Comparison of ENCODE assay signal across 9 cellular contexts in the genomic region with DNA sequence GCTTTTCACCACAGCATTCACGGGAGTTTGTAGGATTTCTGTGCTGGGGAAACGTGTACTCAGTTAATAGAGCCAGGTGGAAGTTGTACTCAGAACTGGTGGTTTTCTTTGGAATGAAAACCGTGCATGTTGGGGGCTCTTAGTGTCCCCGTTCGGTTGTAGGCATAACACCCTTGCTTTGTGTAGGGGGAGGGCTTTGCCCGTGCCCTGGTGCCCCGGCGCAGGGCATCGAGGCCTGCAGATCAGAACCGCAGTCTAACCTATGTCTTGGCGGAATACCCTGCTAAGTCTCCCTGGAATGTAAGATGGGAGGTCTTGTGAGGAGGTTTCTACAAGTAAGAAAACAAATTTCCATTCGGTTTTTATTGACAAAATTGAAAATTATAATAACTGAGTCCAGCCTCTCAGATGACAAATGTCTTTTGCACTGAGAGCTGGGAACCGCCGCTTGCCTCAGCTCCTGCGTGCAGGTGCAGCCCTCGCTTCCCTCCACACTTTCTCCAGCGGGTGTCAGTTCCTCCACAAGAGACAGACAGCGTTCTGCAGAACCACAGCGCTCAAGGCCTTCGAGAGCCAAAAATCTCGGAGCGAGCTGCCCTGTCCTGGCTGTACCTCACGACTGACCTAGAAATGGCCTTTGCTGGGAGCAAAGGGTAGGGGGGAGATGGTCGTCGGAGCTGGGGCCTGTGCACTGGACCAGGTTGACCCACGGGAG. TPM values are rescaled to one million over a fixed set of nuclear protein-coding genes. Genes with fewer than 3 reads are reported as not detected.
A peak's percentile ranks its signal among the peaks of the same experiment; 100 is the strongest.
DNase-seq lines count a peak whose midpoint lies in the region; ATAC-seq, FAIRE-seq and TF ChIP-seq lines count a peak whose summit lies in the region.
"Not testable (repeated sequence)": the region's sequence is repeated elsewhere in the genome, so short reads cannot be mapped to it uniquely, and the experiment has no call there.
"Had no signal": no experiment of that assay in that cellular context is flagged by ENCODE, and none has a peak within 500 bp of the region (broad histone marks: within the 10 kb centered on the region; RNA-seq: fewer than 3 reads in every experiment).

No MANE protein-coding gene starts in this region.

- H3K9ac ChIP-seq in adipocyte (ENCODE audit: low read length): peak overlapping the region; percentile 69
- not testable (repeated sequence) for H3K9ac ChIP-seq in keratinocyte (ENCODE audit: control insufficient read depth, extremely low read depth, insufficient read depth, low read length)

- not testable (repeated sequence) for H3K27ac ChIP-seq in keratinocyte (ENCODE audit: control insufficient read depth, insufficient read depth, low read length); ovary
- H3K27ac ChIP-seq in tibial nerve: peak overlapping the region in 1 of 4 donors; percentile 83

- not testable (repeated sequence) for TF ChIP-seq EP300 in ovary (IDR thresholded peaks at IDR 0.05); tibial nerve (IDR thresholded peaks at IDR 0.05)

- not testable (repeated sequence) for H4K20me1 ChIP-seq in keratinocyte (ENCODE audit: control insufficient read depth, extremely low read depth, insufficient read depth, low read length)

- not testable (repeated sequence) for FAIRE-seq in keratinocyte (lab: Jason Lieb, UNC)

- not testable (repeated sequence) for H3K36me3 Mint-ChIP-seq in T-helper 2 cell treated with Interferon-gamma antibody and Interleukin-4, amounts not matched to agents 5 μg/mL and 100 μg/mL, for 36 hours (ENCODE audit: low read depth)

- TF ChIP-seq CTCF in GM06990 (IDR thresholded peaks at IDR 0.05; ENCODE audit: insufficient read depth, low read length, poor library complexity, severe bottlenecking); epithelial cell of esophagus (IDR thresholded peaks at IDR 0.05; ENCODE audit: insufficient read depth, low read depth, low read length, missing control alignments); keratinocyte (optimal IDR thresholded peaks at IDR 0.05 in 1 of 3, IDR thresholded peaks at IDR 0.05 in 1 of 3, conservative IDR thresholded peaks at IDR 0.05 in 1 of 3; ENCODE audit: extremely low read depth in 1 of 3, insufficient read depth in 2 of 3, low read length in 3 of 3); ovary (IDR thresholded peaks at IDR 0.05); tibial nerve (IDR thresholded peaks at IDR 0.05): not testable (repeated sequence)

- not testable (repeated sequence) for H3K9me1 ChIP-seq in keratinocyte (ENCODE audit: control insufficient read depth, extremely low read depth, insufficient read depth, low read length)

- not testable (repeated sequence) for H3K79me2 ChIP-seq in keratinocyte (ENCODE audit: control insufficient read depth, insufficient read depth, low read length)

- not testable (repeated sequence) for H3K9me3 ChIP-seq in adipocyte (ENCODE audit: control insufficient read depth, low read length); keratinocyte (ENCODE audit: control insufficient read depth, low read depth, low read length); ovary; tibial nerve

- not testable (repeated sequence) for H3K36me3 ChIP-seq in GM06990 (ENCODE audit: control insufficient read depth, insufficient read depth, low read length); adipocyte (ENCODE audit: control insufficient read depth, insufficient read depth, low read length, severe bottlenecking); keratinocyte (ENCODE audit: control insufficient read depth in 2 of 2, extremely low read depth in 1 of 2, insufficient read depth in 2 of 2, low read length in 2 of 2); ovary; tibial nerve

- H3K27me3 Mint-ChIP-seq in T-helper 2 cell treated with Interferon-gamma antibody and Interleukin-4, amounts not matched to agents 5 μg/mL and 100 μg/mL, for 36 hours (ENCODE audit: low read depth): not testable (repeated sequence)

- not testable (repeated sequence) for H3K27me3 ChIP-seq in GM06990 (replicated peaks; ENCODE audit: control insufficient read depth, insufficient read depth, low read length); adipocyte (replicated peaks; ENCODE audit: control insufficient read depth, insufficient read depth, low read length); keratinocyte (ENCODE audit: control insufficient read depth, extremely low read depth, insufficient read depth, low read length); ovary; tibial nerve

- H3K4me1 Mint-ChIP-seq in T-helper 2 cell treated with Interferon-gamma antibody and Interleukin-4, amounts not matched to agents 5 μg/mL and 100 μg/mL, for 36 hours (ENCODE audit: low read depth): not testable (repeated sequence)

- intact Hi-C loops in ovary (cut with DNase I): not testable (repeated sequence)

- dilution Hi-C loops in keratinocyte (cut with MboI; ENCODE audit: extremely low pct_ligation_motif_present, low sequenced_read_pairs): not testable (repeated sequence)

- not testable (repeated sequence) for H3K9me3 Mint-ChIP-seq in T-helper 2 cell treated with Interferon-gamma antibody and Interleukin-4, amounts not matched to agents 5 μg/mL and 100 μg/mL, for 36 hours

- DNase-seq in GM06990 (ENCODE audit: extremely low read depth, insufficient read length); T-helper 2 cell treated with Interferon-gamma antibody and Interleukin-4, amounts not matched to agents 5 μg/mL and 100 μg/mL, for 36 hours (ENCODE audit: low spot score); adipocyte (ENCODE audit: low read depth); epithelial cell of esophagus (ENCODE audit: low read depth); keratinocyte (ENCODE audit: low read depth, low spot score); ovary; tibial nerve (ENCODE audit: low spot score in 2 of 2): not testable (repeated sequence)

- not testable (repeated sequence) for H2AFZ ChIP-seq in keratinocyte (ENCODE audit: control insufficient read depth, low read length)

- TF ChIP-seq POLR2A in ovary (IDR thresholded peaks at IDR 0.05); tibial nerve (IDR thresholded peaks at IDR 0.05): not testable (repeated sequence)

- peak overlapping the region; percentile 97 for H3K27ac Mint-ChIP-seq in T-helper 2 cell treated with Interferon-gamma antibody and Interleukin-4, amounts not matched to agents 5 μg/mL and 100 μg/mL, for 36 hours

- peak overlapping the region; percentile 40 for H3K4me3 ChIP-seq in GM06990 (replicated peaks; ENCODE audit: low read depth, low read length)
- peak overlapping the region; percentile 75 for H3K4me3 ChIP-seq in adipocyte (ENCODE audit: low read length)
- H3K4me3 ChIP-seq in epithelial cell of esophagus (ENCODE audit: low read length): peak overlapping the region; percentile 72
- peak overlapping the region in 1 of 3 experiments; percentile 20 for H3K4me3 ChIP-seq in keratinocyte (ENCODE audit: control insufficient read depth in 2 of 3, extremely low read depth in 1 of 3, insufficient read depth in 2 of 3, low read depth in 1 of 3, low read length in 3 of 3)
- peak overlapping the region; percentile 45 for H3K4me3 ChIP-seq in ovary
- peak overlapping the region; percentile 20 to 55 (median 44) for H3K4me3 ChIP-seq in tibial nerve

- H3K4me1 ChIP-seq in adipocyte (ENCODE audit: control insufficient read depth, insufficient read depth, low read length); keratinocyte (ENCODE audit: control insufficient read depth, extremely low read depth, insufficient read depth, low read length); ovary (ENCODE audit: insufficient read depth); tibial nerve: not testable (repeated sequence)

- WGBS in ovary, 3 donors: 0 to 59% (median 32%) methylated on average over 1 to 16 of the region's 26 CpGs
- 41 to 46% methylated on average over 7 to 9 of the region's 26 CpGs for WGBS in tibial nerve, 2 donors

- peak; percentile 2 for ATAC-seq in HG03439 (IDR thresholded peaks at IDR 0.05; ENCODE audit: unreplicated experiment)

- H3K4me3 Mint-ChIP-seq in T-helper 2 cell treated with Interferon-gamma antibody and Interleukin-4, amounts not matched to agents 5 μg/mL and 100 μg/mL, for 36 hours: peak overlapping the region; percentile 97

- peak overlapping the region; percentile 12 for H3K4me2 ChIP-seq in keratinocyte (ENCODE audit: control insufficient read depth, extremely low read depth, insufficient read depth, low read depth, low read length)

RNA-seq across cellular contexts. Expression of a gene that starts 40.1 kb away (rescaled TPM):
- not detected in 3 replicates for polyA plus RNA-seq in keratinocyte
- polyA plus RNA-seq in keratinocyte (2011; ENCODE audit: low read depth): not detected
- not detected in 2 replicates for polyA plus RNA-seq in keratinocyte (2011; cell fraction: cytosol; rRNA removed)
- polyA plus RNA-seq in keratinocyte (2011; cell fraction: nucleus; rRNA removed): not detected in 2 replicates
- not detected in 2 replicates for polyA plus RNA-seq in keratinocyte (2012; ENCODE audit: low replicate concordance)
- polyA minus RNA-seq in keratinocyte: not detected in 3 replicates
- not detected for polyA minus RNA-seq in keratinocyte (2011; cell fraction: cytosol; rRNA and poly(A)+ RNA removed)
- polyA minus RNA-seq in keratinocyte (2011; cell fraction: nucleus; rRNA and poly(A)+ RNA removed): not detected in 2 replicates
- total RNA-seq in ovary: not detected
- not detected for polyA plus RNA-seq in ovary
- not detected for total RNA-seq in tibial nerve
- total RNA-seq: renal cortical epithelial cell had no signal

RNA-seq across cellular contexts. Expression of a gene that starts 47.9 kb away (rescaled TPM):
- polyA plus RNA-seq in keratinocyte (29.4 to 43.6 TPM (median 43.0 TPM) in 3 replicates), ovary (10 to 100 TPM; 15.9 to 31.0 TPM)
- polyA plus RNA-seq in keratinocyte (2011; ENCODE audit: low read depth): 11.6 TPM
- polyA plus RNA-seq in keratinocyte (2011; cell fraction: cytosol; rRNA removed): 21.5 and 26.4 TPM in 2 replicates
- 130 and 173 TPM in 2 replicates for polyA plus RNA-seq in keratinocyte (2011; cell fraction: nucleus; rRNA removed)
- 18.1 and 22.7 TPM in 2 replicates for polyA plus RNA-seq in keratinocyte (2012; ENCODE audit: low replicate concordance)
- 45.5 to 69.7 TPM (median 57.3 TPM) in 3 replicates for polyA minus RNA-seq in keratinocyte
- 26.5 TPM for polyA minus RNA-seq in keratinocyte (2011; cell fraction: cytosol; rRNA and poly(A)+ RNA removed)
- polyA minus RNA-seq in keratinocyte (2011; cell fraction: nucleus; rRNA and poly(A)+ RNA removed): 51.8 and 75.5 TPM in 2 replicates
- total RNA-seq in ovary (10 to 100 TPM in 6 of 7 donors, 1 to 10 TPM in 1; 9.1 to 35.2 (median 26.2) TPM), tibial nerve (10 to 100 TPM; 12.9 to 24.0 (median 20.7) TPM)
